In the genomic region with DNA sequence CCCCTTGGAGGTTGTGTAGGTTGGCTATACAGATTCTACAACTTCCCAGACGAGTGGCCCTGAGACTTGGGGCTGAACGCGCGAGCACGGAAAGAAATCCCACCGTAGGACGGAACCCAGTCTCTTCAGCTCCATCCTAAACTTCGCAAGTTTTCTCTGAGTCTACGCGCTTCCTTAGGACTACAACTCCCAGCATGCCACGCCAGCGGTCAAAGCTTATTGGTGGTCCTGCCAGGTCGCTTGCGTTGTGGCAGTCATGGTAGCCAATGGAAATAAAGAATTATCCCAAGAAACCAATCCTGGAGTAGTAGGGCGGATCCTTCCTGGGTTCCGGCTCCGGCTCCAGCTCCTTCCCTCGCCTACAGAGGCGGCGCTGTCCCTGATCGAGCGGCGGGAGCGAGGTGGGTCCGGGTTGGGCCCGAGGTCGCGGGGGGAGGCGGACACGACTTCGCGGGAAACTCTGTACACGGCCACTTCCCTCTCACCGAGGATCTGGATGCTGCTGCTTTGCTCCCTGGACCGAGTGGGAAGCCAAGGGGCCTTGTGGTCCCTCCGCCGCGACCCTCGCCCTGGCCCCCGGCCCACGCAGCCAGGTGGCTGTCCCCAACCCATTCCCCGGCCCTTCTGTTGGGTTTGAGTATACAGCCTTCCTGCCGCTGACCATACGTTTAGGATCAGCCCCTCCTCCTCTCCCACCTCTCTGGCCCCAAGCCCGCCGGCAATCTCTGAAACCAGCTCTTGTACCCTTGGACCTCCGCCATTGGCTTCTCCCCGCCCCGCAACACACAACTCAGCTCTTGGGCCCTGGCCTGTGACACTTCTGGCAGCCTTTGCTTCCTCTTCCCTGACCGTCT, we compare ENCODE assay signal across 8 cellular contexts. TPM values are rescaled to one million over a fixed set of nuclear protein-coding genes. Genes with fewer than 3 reads are reported as not detected.
DNase-seq lines count a peak whose midpoint lies in the region; ATAC-seq, FAIRE-seq and TF ChIP-seq lines count a peak whose summit lies in the region.

A gene with protein sequence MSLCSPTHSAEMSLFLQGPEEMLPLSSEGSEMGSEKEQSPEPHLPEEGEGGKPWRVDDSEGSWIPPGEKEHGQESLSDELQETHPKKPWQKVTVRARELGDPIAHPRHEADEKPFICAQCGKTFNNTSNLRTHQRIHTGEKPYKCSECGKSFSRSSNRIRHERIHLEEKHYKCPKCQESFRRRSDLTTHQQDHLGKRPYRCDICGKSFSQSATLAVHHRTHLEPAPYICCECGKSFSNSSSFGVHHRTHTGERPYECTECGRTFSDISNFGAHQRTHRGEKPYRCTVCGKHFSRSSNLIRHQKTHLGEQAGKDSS (plus strand): TSS at position 357 of the 854 bp plus-strand sequence. CDS start 3,046 bp downstream, outside the sequence.

- FAIRE-seq in GM19239 (lab: Jason Lieb, UNC) = peak; percentile 99

- H3K4me3 ChIP-seq in BLaER1 treated with 17β-estradiol and CSF1 and Interleukin-3, amounts not matched to agents 10 nM and 100 nM = peak within 1 kb of the TSS; percentile 77 to 97 (median 87)
- H3K4me3 ChIP-seq in coronary artery = peak within 1 kb of the TSS; percentile 97

- no peaks in the 10 kb centered on the region for H3K9me3 Mint-ChIP-seq in activated CD4-positive, alpha-beta T cell treated with anti-CD3 and anti-CD28 coated beads, Interleukin-2, amount 10 ng/mL, durations not matched to agents 24 days and 14 days

- peak within 1 kb of the TSS; percentile 96 for H3K4me3 Mint-ChIP-seq in activated CD4-positive, alpha-beta T cell treated with anti-CD3 and anti-CD28 coated beads, Interleukin-2, amount 10 ng/mL, durations not matched to agents 24 days and 14 days

- H3K36me3 ChIP-seq in BLaER1 treated with 17β-estradiol and CSF1 and Interleukin-3, amounts not matched to agents 10 nM and 100 nM = peaks cover 24 to 52% (median 37%) of the 10 kb centered on the region in 11 experiments

- no peak for TF ChIP-seq CTCF in coronary artery (IDR thresholded peaks at IDR 0.05)

- peak within 1 kb of the TSS; percentile 84 for H3K27ac Mint-ChIP-seq in activated CD4-positive, alpha-beta T cell treated with anti-CD3 and anti-CD28 coated beads, Interleukin-2, amount 10 ng/mL, durations not matched to agents 24 days and 14 days

- H3K36me3 Mint-ChIP-seq in activated CD4-positive, alpha-beta T cell treated with anti-CD3 and anti-CD28 coated beads, Interleukin-2, amount 10 ng/mL, durations not matched to agents 24 days and 14 days (ENCODE audit: low read depth) = peaks cover 28% of the 10 kb centered on the region

- peaks cover 14 to 28% (median 17%) of the 10 kb centered on the region in 10 experiments for H3K4me1 ChIP-seq in BLaER1 treated with 17β-estradiol and CSF1 and Interleukin-3, amounts not matched to agents 10 nM and 100 nM

- peak within 1 kb of the TSS; percentile 86 to 93 (median 90) for H3K4me2 ChIP-seq in BLaER1 treated with 17β-estradiol and CSF1 and Interleukin-3, amounts not matched to agents 10 nM and 100 nM

- H4K20me1 ChIP-seq in BLaER1 treated with 17β-estradiol and CSF1 and Interleukin-3, amounts not matched to agents 10 nM and 100 nM = no peaks in the 10 kb centered on the region

- peaks cover 14 to 24% (median 19%) of the 10 kb centered on the region in 11 experiments for H3K9me3 ChIP-seq in BLaER1 treated with 17β-estradiol and CSF1 and Interleukin-3, amounts not matched to agents 10 nM and 100 nM (replicated peaks in 1 of 11)

- peak within 1 kb of the TSS; percentile 83 to 94 (median 90) for H3K9ac ChIP-seq in BLaER1 treated with 17β-estradiol and CSF1 and Interleukin-3, amounts not matched to agents 10 nM and 100 nM

- no peaks in the 10 kb centered on the region for H3K27me3 ChIP-seq in BLaER1 treated with 17β-estradiol and CSF1 and Interleukin-3, amounts not matched to agents 10 nM and 100 nM

- intact Hi-C loops in activated CD4-positive, alpha-beta T cell treated with anti-CD3 and anti-CD28 coated beads, Interleukin-2, amount 10 ng/mL, durations not matched to agents 24 days and 14 days (cut with micrococcal nuclease) = loop anchor here (1.0 to 10.0 kb wide), 7 partner anchors 29 to 543 kb away; a partner anchor contains a TSS

- H3K27ac ChIP-seq in BLaER1 treated with 17β-estradiol and CSF1 and Interleukin-3, amounts not matched to agents 10 nM and 100 nM = peak within 1 kb of the TSS; percentile 84 to 94 (median 88)
- peak within 1 kb of the TSS; percentile 74 to 91 for H3K27ac ChIP-seq in coronary artery

- peak; percentile 70 for ATAC-seq in HG03457 (IDR thresholded peaks at IDR 0.05; ENCODE audit: unreplicated experiment)

- peaks cover 31% of the 10 kb centered on the region for H3K4me1 Mint-ChIP-seq in activated CD4-positive, alpha-beta T cell treated with anti-CD3 and anti-CD28 coated beads, Interleukin-2, amount 10 ng/mL, durations not matched to agents 24 days and 14 days

- H3K27me3 Mint-ChIP-seq in activated CD4-positive, alpha-beta T cell treated with anti-CD3 and anti-CD28 coated beads, Interleukin-2, amount 10 ng/mL, durations not matched to agents 24 days and 14 days = no peaks in the 10 kb centered on the region

- DNase-seq in GM19239 (ENCODE audit: insufficient read length, low spot score) = peak; percentile 89
- DNase-seq in NCI-H524 (lab: John Stamatoyannopoulos, UW) = peak; percentile 96 to 98
- peak; percentile 96 for DNase-seq in activated CD4-positive, alpha-beta T cell treated with anti-CD3 and anti-CD28 coated beads, Interleukin-2, amount 10 ng/mL, durations not matched to agents 24 days and 14 days
- DNase-seq in coronary artery (ENCODE audit: low spot score) = peak; percentile 96
- DNase-seq in left kidney (ENCODE audit: low read depth, low spot score) = peak; percentile 99
- DNase-seq in stimulated activated CD4-positive, alpha-beta T cell treated with anti-CD3 and anti-CD28 coated beads, Interleukin-2, amount 100 ng/mL, for 24 hours = peak; percentile 88

RNA-seq across cellular contexts. Expression of the gene that starts here (rescaled TPM):
- total RNA-seq in activated CD4-positive, alpha-beta T cell treated with anti-CD3 and anti-CD28 coated beads, Interleukin-2, amount 10 ng/mL, durations not matched to agents 24 days and 14 days = 9.9 and 11.1 TPM in 2 replicates

Comparison
In these comparisons a context has a peak if more than half of its experiments do, and no peak if none do; other contexts are left out.
1. Peak in every context shown above with its lines: DNase-seq, ATAC-seq, H3K4me3 ChIP-seq and H3K27ac ChIP-seq.